In the genomic region with DNA sequence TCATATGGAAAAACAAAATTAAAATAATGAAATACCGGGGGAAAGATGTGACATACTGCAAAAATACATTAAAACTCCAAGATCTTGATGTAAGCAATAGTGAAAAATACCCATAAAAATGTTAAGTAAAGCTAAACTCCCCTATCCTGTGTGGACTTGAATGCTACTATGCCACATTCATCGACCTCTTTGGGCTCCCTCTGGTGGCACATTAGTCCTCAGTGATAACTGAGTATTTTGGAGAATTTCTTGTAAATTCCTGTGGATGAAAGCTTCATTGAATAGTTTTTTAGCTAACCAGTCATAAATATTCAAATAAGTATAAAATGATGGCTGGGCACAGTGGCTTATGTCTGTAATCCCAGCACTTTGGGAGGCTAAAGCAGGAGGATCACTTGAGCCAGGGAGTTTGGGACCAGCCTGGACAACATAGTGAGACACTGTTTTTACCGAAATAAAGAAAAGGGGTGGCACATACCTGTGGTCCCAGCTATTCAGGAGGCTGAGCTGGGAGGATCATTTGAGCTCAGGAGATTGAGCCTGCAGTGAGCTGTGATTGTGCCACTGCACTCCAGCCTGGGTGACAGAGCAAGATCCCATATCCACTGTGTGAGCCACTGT, we compare ENCODE assay signal across 8 cellular contexts. TPM values are rescaled to one million over a fixed set of nuclear protein-coding genes. Genes with fewer than 3 reads are reported as not detected.
DNase-seq lines count a peak whose midpoint lies in the region; ATAC-seq and TF ChIP-seq lines count a peak whose summit lies in the region.

No MANE protein-coding gene starts in this region.

- H3K4me1 ChIP-seq in CD8-positive, alpha-beta memory T cell (ENCODE audit: insufficient read depth, low read length) = no peaks in the 10 kb centered on the region
- H3K4me1 ChIP-seq in osteoblast (ENCODE audit: insufficient read depth, low read length) = no peaks in the 10 kb centered on the region

- peaks cover 2 to 6% (median 4%) of the 10 kb centered on the region in 3 donors for H3K4me1 Mint-ChIP-seq in CD8-positive, alpha-beta memory T cell
- H3K4me1 Mint-ChIP-seq in activated CD8-positive, alpha-beta T cell treated with anti-CD3 and anti-CD28 coated beads for 36 hours (ENCODE audit: low read depth) = peaks cover 2% of the 10 kb centered on the region

- no peak overlapping the region for H3K4me2 ChIP-seq in osteoblast (ENCODE audit: insufficient read depth, low read length)

- H3K4me3 ChIP-seq in CD8-positive, alpha-beta memory T cell (ENCODE audit: low read length) = no peak overlapping the region
- H3K4me3 ChIP-seq in osteoblast (ENCODE audit: insufficient read depth, low read length) = no peak overlapping the region

- H3K27me3 Mint-ChIP-seq in CD8-positive, alpha-beta memory T cell = no peaks in the 10 kb centered on the region
- no peaks in the 10 kb centered on the region for H3K27me3 Mint-ChIP-seq in activated CD8-positive, alpha-beta T cell treated with anti-CD3 and anti-CD28 coated beads for 36 hours

- no peak overlapping the region for H3K27ac ChIP-seq in CD8-positive, alpha-beta memory T cell (ENCODE audit: low read depth, low read length)
- no peak overlapping the region for H3K27ac ChIP-seq in osteoblast (ENCODE audit: low read depth, low read length)

- ATAC-seq in GM21360 (IDR thresholded peaks at IDR 0.05; ENCODE audit: unreplicated experiment) (peak; percentile 54), HG02973 (IDR thresholded peaks at IDR 0.05; ENCODE audit: unreplicated experiment) (no peak)
- peak; percentile 79 for ATAC-seq in activated CD8-positive, alpha-beta T cell treated with anti-CD3 and anti-CD28 coated beads for 36 hours

- H3K36me3 Mint-ChIP-seq in CD8-positive, alpha-beta memory T cell = no peaks in the 10 kb centered on the region
- no peaks in the 10 kb centered on the region for H3K36me3 Mint-ChIP-seq in activated CD8-positive, alpha-beta T cell treated with anti-CD3 and anti-CD28 coated beads for 36 hours (ENCODE audit: low read depth)

- H3K9me3 ChIP-seq in CD8-positive, alpha-beta memory T cell (ENCODE audit: low read length) = no peaks in the 10 kb centered on the region
- no peaks in the 10 kb centered on the region for H3K9me3 ChIP-seq in osteoblast (ENCODE audit: low read depth, low read length)

- POLR2A ChIA-PET in CD8-positive, alpha-beta memory T cell (lab: Charles Lee) = interaction anchor here (0.7 to 1.2 kb wide), 3 partner anchors 35 to 227 kb away, joined by 3 to 4 read pairs (median 3); a partner anchor contains a TSS
- POLR2A ChIA-PET in activated CD8-positive, alpha-beta T cell treated with anti-CD3 and anti-CD28 coated beads for 36 hours (lab: Charles Lee) = interaction anchor here (0.6 to 1.1 kb wide), 3 partner anchors 129 to 1043 kb away, joined by 3 to 4 read pairs (median 3); no protein-coding TSS in a partner anchor

- no peaks in the 10 kb centered on the region for H3K27me3 ChIP-seq in CD8-positive, alpha-beta memory T cell (ENCODE audit: insufficient read depth, low read length, poor library complexity, severe bottlenecking)
- H3K27me3 ChIP-seq in osteoblast (ENCODE audit: insufficient read depth, low read length) = no peaks in the 10 kb centered on the region

- H2AFZ ChIP-seq in osteoblast (ENCODE audit: low read length) = no peak overlapping the region

- intact Hi-C loops in activated CD8-positive, alpha-beta T cell treated with anti-CD3 and anti-CD28 coated beads for 36 hours (cut with micrococcal nuclease) = loop anchor here (5.0 kb wide), 1 partner anchor 383 kb away; no protein-coding TSS in a partner anchor

- H3K36me3 ChIP-seq in CD8-positive, alpha-beta memory T cell (ENCODE audit: insufficient read depth, low read length) = no peaks in the 10 kb centered on the region
- H3K36me3 ChIP-seq in osteoblast (ENCODE audit: insufficient read depth, low read length) = no peaks in the 10 kb centered on the region

- H3K27ac Mint-ChIP-seq in CD8-positive, alpha-beta memory T cell = no peak overlapping the region
- no peak overlapping the region for H3K27ac Mint-ChIP-seq in activated CD8-positive, alpha-beta T cell treated with anti-CD3 and anti-CD28 coated beads for 36 hours

- no peaks in the 10 kb centered on the region for H3K9me3 Mint-ChIP-seq in CD8-positive, alpha-beta memory T cell
- H3K9me3 Mint-ChIP-seq in activated CD8-positive, alpha-beta T cell treated with anti-CD3 and anti-CD28 coated beads for 36 hours = no peaks in the 10 kb centered on the region

- no peak overlapping the region for H3K4me3 Mint-ChIP-seq in CD8-positive, alpha-beta memory T cell
- no peak overlapping the region for H3K4me3 Mint-ChIP-seq in activated CD8-positive, alpha-beta T cell treated with anti-CD3 and anti-CD28 coated beads for 36 hours

- H3K79me2 ChIP-seq in osteoblast (ENCODE audit: insufficient read depth, low read length) = no peaks in the 10 kb centered on the region

- peak; percentile 58 for TF ChIP-seq CTCF in activated CD8-positive, alpha-beta T cell treated with anti-CD3 and anti-CD28 coated beads for 36 hours (IDR thresholded peaks at IDR 0.05)
- TF ChIP-seq CTCF in osteoblast (IDR thresholded peaks at IDR 0.05; ENCODE audit: extremely low read depth, low read depth, low read length) = peak; percentile 79

- DNase-seq in CD8-positive, alpha-beta memory T cell = peak; percentile 27 to 68 (median 44)
- DNase-seq in NCI-H226 (peak; percentile 25), fibroblast of gingiva (ENCODE audit: low read depth) (peak; percentile 51), osteoblast (ENCODE audit: insufficient read length, low spot score, missing footprints) (peak; percentile 81), 8988T (no peak)
- peak; percentile 74 for DNase-seq in activated CD8-positive, alpha-beta T cell treated with anti-CD3 and anti-CD28 coated beads for 36 hours

- CTCF ChIA-PET in CD8-positive, alpha-beta memory T cell (lab: Charles Lee) = interaction anchor here (0.6 to 4.1 kb wide), 30 partner anchors 8 to 387 kb away, joined by 3 to 38 read pairs (median 4); a partner anchor contains a TSS
- CTCF ChIA-PET in activated CD8-positive, alpha-beta T cell treated with anti-CD3 and anti-CD28 coated beads for 36 hours (lab: Charles Lee) = interaction anchor here (0.7 to 3.6 kb wide), 31 partner anchors 9 to 382 kb away, joined by 3 to 28 read pairs (median 4); a partner anchor contains a TSS

- no peaks in the 10 kb centered on the region for H4K20me1 ChIP-seq in osteoblast (ENCODE audit: insufficient read depth, low read length)

RNA-seq across cellular contexts. Expression of a gene that starts 42.4 kb away (rescaled TPM):
- 10 to 100 TPM; 12.4 to 13.9 TPM for total RNA-seq in CD8-positive, alpha-beta memory T cell
- 15.1 TPM for polyA plus RNA-seq in CD8-positive, alpha-beta memory T cell
- total RNA-seq in activated CD8-positive, alpha-beta T cell treated with anti-CD3 and anti-CD28 coated beads for 36 hours = 10 to 100 TPM; 10.5 to 10.9 TPM
- total RNA-seq in osteoblast = 38.0 TPM in 2 replicates
